In genomic region chr5:59562756-59563389, GRCh38 we compare ENCODE assay signal across 8 cellular contexts.
A peak's percentile ranks its signal among the peaks of the same experiment; 100 is the strongest.
DNase-seq lines count a peak whose midpoint lies in the region; ATAC-seq and TF ChIP-seq lines count a peak whose summit lies in the region.

No MANE protein-coding gene starts in this region.

- H3K36me3 Mint-ChIP-seq in memory B cell, result peaks cover 4% of the 10 kb centered on the region

- peak overlapping the region; percentile 31 for H3K4me3 Mint-ChIP-seq in memory B cell

- H3K27ac ChIP-seq in coronary artery, result no peak overlapping the region

- peak; percentile 94 for ATAC-seq in GM21423 (IDR thresholded peaks at IDR 0.05; ENCODE audit: unreplicated experiment)
- ATAC-seq in HG03558 (IDR thresholded peaks at IDR 0.05; ENCODE audit: extremely low read depth, unreplicated experiment), result peak; percentile 94
- ATAC-seq in memory B cell (ENCODE audit: low read depth), result peak; percentile 86

- no peak overlapping the region for H3K4me3 ChIP-seq in coronary artery

- no peaks in the 10 kb centered on the region for H3K27me3 Mint-ChIP-seq in memory B cell

- DNase-seq in GM13977 (ENCODE audit: low spot score) (peak; percentile 40), memory B cell (ENCODE audit: low spot score in 2 of 2) (peak; percentile 66 to 83), coronary artery (ENCODE audit: low spot score) (no peak), DMS79 (lab: John Stamatoyannopoulos, UW) (no peak)
- DNase-seq in activated CD4-positive, CD25-positive, alpha-beta regulatory T cell treated with anti-CD3 and anti-CD28 coated beads, Interleukin-2, amount 50 U/mL, for 72 hours, result peak; percentile 30
- no peak for DNase-seq in stimulated activated CD4-positive, alpha-beta T cell treated with anti-CD3 and anti-CD28 coated beads, Interleukin-12 subunit alpha, Interleukin-12 subunit beta, amount 100 ng/mL, for 4 hours

- no peak for TF ChIP-seq CTCF in GM13977 (IDR thresholded peaks at IDR 0.05; ENCODE audit: extremely low read depth, insufficient read depth, missing control alignments)
- no peak for TF ChIP-seq CTCF in coronary artery (IDR thresholded peaks at IDR 0.05)

- peaks cover 5% of the 10 kb centered on the region for H3K9me3 Mint-ChIP-seq in memory B cell

- H3K4me1 Mint-ChIP-seq in memory B cell, result peaks cover 54% of the 10 kb centered on the region

- H3K27ac Mint-ChIP-seq in memory B cell, result peak overlapping the region; percentile 97

- in situ Hi-C loops in GM13977 (cut with MboI; ENCODE audit: low pct_unique_long_range_greater_than_20kb, low sequenced_read_pairs, unreplicated experiment), result no loop called here

Comparison
In these comparisons a context has a peak if more than half of its experiments do, and no peak if none do; other contexts are left out.
1. DNase-seq: peak in GM13977 (single experiment), activated CD4-positive, CD25-positive, alpha-beta regulatory T cell treated with anti-CD3 and anti-CD28 coated beads, Interleukin-2, amount 50 U/mL, for 72 hours (single experiment) and memory B cell (2 of 2); none in coronary artery (single experiment), stimulated activated CD4-positive, alpha-beta T cell treated with anti-CD3 and anti-CD28 coated beads, Interleukin-12 subunit alpha, Interleukin-12 subunit beta, amount 100 ng/mL, for 4 hours (single experiment) and DMS79 (single experiment).
2. Peak in every context shown above with its lines, with median percentiles within 50 percentile points of each other: ATAC-seq.